ENCODE assay signal across 1 cellular context in the genomic region with DNA sequence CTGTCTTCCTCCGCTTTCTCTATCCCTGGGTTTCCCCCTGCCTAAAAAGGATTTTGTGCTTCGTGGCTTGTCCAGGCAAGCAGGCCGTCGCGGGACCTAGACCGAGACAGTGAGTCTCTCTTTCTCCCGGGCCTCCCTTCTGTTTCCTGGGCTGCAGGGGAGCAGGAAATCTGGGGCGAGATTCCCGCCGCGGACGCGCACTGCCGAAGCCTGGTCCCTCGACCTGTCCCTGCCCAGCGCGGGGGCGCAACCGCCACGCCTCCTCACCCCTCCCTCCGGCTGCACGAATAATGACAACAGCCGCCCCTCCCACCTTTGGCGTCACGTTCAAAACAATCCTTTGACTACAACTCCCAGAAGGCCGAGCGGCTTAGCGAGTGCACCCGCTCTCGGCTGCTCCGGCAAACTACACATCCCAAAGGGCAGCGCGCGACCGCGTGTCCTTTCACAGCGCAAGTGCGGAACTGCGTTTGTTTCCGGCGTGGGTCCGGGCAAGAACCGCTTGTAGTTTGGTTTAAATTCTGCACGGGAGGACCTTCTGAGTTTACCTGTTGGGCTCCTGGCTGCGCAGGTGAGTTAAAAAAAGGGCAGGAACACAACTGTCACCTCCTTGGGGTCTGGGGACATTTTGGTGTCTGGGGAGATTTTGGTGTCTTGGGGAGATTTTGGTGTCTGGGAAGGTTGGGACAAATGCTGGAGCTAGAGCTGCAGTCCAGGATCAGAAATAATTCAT.
TF ChIP-seq lines count a peak whose summit lies in the region.

A gene (plus strand): TSS at position 473 of the 733 bp plus-strand sequence. CDS start 1,715 bp downstream, outside the sequence.

TF ChIP-seq in K562, 482 proteins besides CTCF, POLR2A, EP300 and RAD21 (continued from another document and continues in another):
- TF ChIP-seq, protein P1, sequence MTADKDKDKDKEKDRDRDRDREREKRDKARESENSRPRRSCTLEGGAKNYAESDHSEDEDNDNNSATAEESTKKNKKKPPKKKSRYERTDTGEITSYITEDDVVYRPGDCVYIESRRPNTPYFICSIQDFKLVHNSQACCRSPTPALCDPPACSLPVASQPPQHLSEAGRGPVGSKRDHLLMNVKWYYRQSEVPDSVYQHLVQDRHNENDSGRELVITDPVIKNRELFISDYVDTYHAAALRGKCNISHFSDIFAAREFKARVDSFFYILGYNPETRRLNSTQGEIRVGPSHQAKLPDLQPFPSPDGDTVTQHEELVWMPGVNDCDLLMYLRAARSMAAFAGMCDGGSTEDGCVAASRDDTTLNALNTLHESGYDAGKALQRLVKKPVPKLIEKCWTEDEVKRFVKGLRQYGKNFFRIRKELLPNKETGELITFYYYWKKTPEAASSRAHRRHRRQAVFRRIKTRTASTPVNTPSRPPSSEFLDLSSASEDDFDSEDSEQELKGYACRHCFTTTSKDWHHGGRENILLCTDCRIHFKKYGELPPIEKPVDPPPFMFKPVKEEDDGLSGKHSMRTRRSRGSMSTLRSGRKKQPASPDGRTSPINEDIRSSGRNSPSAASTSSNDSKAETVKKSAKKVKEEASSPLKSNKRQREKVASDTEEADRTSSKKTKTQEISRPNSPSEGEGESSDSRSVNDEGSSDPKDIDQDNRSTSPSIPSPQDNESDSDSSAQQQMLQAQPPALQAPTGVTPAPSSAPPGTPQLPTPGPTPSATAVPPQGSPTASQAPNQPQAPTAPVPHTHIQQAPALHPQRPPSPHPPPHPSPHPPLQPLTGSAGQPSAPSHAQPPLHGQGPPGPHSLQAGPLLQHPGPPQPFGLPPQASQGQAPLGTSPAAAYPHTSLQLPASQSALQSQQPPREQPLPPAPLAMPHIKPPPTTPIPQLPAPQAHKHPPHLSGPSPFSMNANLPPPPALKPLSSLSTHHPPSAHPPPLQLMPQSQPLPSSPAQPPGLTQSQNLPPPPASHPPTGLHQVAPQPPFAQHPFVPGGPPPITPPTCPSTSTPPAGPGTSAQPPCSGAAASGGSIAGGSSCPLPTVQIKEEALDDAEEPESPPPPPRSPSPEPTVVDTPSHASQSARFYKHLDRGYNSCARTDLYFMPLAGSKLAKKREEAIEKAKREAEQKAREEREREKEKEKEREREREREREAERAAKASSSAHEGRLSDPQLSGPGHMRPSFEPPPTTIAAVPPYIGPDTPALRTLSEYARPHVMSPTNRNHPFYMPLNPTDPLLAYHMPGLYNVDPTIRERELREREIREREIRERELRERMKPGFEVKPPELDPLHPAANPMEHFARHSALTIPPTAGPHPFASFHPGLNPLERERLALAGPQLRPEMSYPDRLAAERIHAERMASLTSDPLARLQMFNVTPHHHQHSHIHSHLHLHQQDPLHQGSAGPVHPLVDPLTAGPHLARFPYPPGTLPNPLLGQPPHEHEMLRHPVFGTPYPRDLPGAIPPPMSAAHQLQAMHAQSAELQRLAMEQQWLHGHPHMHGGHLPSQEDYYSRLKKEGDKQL (CRISPR knock-in tag; IDR thresholded peaks at IDR 0.05; ENCODE audit: borderline replicate concordance) = no peak
- TF ChIP-seq, protein P2, sequence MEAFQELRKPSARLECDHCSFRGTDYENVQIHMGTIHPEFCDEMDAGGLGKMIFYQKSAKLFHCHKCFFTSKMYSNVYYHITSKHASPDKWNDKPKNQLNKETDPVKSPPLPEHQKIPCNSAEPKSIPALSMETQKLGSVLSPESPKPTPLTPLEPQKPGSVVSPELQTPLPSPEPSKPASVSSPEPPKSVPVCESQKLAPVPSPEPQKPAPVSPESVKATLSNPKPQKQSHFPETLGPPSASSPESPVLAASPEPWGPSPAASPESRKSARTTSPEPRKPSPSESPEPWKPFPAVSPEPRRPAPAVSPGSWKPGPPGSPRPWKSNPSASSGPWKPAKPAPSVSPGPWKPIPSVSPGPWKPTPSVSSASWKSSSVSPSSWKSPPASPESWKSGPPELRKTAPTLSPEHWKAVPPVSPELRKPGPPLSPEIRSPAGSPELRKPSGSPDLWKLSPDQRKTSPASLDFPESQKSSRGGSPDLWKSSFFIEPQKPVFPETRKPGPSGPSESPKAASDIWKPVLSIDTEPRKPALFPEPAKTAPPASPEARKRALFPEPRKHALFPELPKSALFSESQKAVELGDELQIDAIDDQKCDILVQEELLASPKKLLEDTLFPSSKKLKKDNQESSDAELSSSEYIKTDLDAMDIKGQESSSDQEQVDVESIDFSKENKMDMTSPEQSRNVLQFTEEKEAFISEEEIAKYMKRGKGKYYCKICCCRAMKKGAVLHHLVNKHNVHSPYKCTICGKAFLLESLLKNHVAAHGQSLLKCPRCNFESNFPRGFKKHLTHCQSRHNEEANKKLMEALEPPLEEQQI (IDR thresholded peaks at IDR 0.05) = no peak
- TF ChIP-seq ZC3H11A (IDR thresholded peaks at IDR 0.05; ENCODE audit: low read depth, low read length) (no peak), SRSF3 (IDR thresholded peaks at IDR 0.05; ENCODE audit: insufficient read depth, low read length) (no peak), TOE1 (IDR thresholded peaks at IDR 0.05; ENCODE audit: borderline replicate concordance) (no peak), TOE1 (CRISPR knock-in tag; IDR thresholded peaks at IDR 0.05; ENCODE audit: borderline replicate concordance, low read depth) (no peak), HDAC6 (IDR thresholded peaks at IDR 0.05; ENCODE audit: low read depth, low read length) (no peak), TFAM (CRISPR knock-in tag; conservative IDR thresholded peaks at IDR 0.05) (no peak), ZNF584 (CRISPR knock-in tag; IDR thresholded peaks at IDR 0.05; ENCODE audit: low read depth) (no peak), KDM4B (IDR thresholded peaks at IDR 0.05; ENCODE audit: borderline replicate concordance in 2 of 2, low read depth in 1 of 2) (peak in 1 of 2 experiments; percentile 84; a peak in 1 of 4 replicates), PHF20 (IDR thresholded peaks at IDR 0.05; ENCODE audit: partially characterized antibody) (peak; percentile 71), TEAD4 (IDR thresholded peaks at IDR 0.05; ENCODE audit: low read length) (no peak; the same call in none of the 2 replicates), TEAD4 (CRISPR knock-in tag; IDR thresholded peaks at IDR 0.05; ENCODE audit: borderline replicate concordance) (no peak), JUND (IDR thresholded peaks at IDR 0.05; ENCODE audit: borderline replicate concordance, low read depth, low read length) (peak; percentile 80), JUND (tag; IDR thresholded peaks at IDR 0.05; ENCODE audit: borderline replicate concordance, low read depth, low read length) (peak; percentile 77; the same call in 1 of the 3 replicates), ZNF121 (CRISPR knock-in tag; conservative IDR thresholded peaks at IDR 0.05) (no peak), SIN3A (IDR thresholded peaks at IDR 0.05; ENCODE audit: borderline replicate concordance in 2 of 2, control insufficient read depth in 1 of 2, low read depth in 2 of 2, low read length in 2 of 2) (peak; percentile 86 to 94; a peak in 3 of 4 replicates), MTA3 (IDR thresholded peaks at IDR 0.05; ENCODE audit: borderline replicate concordance) (no peak), SAP30 (IDR thresholded peaks at IDR 0.05; ENCODE audit: borderline replicate concordance, insufficient read depth, low read depth, low read length, poor library complexity, severe bottlenecking) (peak; percentile 88), ZNF184 (CRISPR knock-in tag; IDR thresholded peaks at IDR 0.05) (no peak), RHOXF2B (CRISPR knock-in tag; conservative IDR thresholded peaks at IDR 0.05) (no peak), GTF2F1 (IDR thresholded peaks at IDR 0.05; ENCODE audit: low read depth, low read length) (no peak), POLR2G (IDR thresholded peaks at IDR 0.05; ENCODE audit: low read depth, low read length) (peak; percentile 86), ZNF707 (CRISPR knock-in tag; conservative IDR thresholded peaks at IDR 0.05) (no peak), EZH2 (IDR thresholded peaks at IDR 0.05; ENCODE audit: borderline replicate concordance, low read depth, low read length) (no peak), TAF1 (IDR thresholded peaks at IDR 0.05; ENCODE audit: control insufficient read depth, extremely low read depth, insufficient read depth, low read length, severe bottlenecking) (peak; percentile 3)
- TF ChIP-seq, protein P3, sequence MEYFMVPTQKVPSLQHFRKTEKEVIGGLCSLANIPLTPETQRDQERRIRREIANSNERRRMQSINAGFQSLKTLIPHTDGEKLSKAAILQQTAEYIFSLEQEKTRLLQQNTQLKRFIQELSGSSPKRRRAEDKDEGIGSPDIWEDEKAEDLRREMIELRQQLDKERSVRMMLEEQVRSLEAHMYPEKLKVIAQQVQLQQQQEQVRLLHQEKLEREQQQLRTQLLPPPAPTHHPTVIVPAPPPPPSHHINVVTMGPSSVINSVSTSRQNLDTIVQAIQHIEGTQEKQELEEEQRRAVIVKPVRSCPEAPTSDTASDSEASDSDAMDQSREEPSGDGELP (CRISPR knock-in tag; IDR thresholded peaks at IDR 0.05; ENCODE audit: borderline replicate concordance) = peak; percentile 89; the same call in 1 of the 2 replicates
- TF ChIP-seq, protein P4, sequence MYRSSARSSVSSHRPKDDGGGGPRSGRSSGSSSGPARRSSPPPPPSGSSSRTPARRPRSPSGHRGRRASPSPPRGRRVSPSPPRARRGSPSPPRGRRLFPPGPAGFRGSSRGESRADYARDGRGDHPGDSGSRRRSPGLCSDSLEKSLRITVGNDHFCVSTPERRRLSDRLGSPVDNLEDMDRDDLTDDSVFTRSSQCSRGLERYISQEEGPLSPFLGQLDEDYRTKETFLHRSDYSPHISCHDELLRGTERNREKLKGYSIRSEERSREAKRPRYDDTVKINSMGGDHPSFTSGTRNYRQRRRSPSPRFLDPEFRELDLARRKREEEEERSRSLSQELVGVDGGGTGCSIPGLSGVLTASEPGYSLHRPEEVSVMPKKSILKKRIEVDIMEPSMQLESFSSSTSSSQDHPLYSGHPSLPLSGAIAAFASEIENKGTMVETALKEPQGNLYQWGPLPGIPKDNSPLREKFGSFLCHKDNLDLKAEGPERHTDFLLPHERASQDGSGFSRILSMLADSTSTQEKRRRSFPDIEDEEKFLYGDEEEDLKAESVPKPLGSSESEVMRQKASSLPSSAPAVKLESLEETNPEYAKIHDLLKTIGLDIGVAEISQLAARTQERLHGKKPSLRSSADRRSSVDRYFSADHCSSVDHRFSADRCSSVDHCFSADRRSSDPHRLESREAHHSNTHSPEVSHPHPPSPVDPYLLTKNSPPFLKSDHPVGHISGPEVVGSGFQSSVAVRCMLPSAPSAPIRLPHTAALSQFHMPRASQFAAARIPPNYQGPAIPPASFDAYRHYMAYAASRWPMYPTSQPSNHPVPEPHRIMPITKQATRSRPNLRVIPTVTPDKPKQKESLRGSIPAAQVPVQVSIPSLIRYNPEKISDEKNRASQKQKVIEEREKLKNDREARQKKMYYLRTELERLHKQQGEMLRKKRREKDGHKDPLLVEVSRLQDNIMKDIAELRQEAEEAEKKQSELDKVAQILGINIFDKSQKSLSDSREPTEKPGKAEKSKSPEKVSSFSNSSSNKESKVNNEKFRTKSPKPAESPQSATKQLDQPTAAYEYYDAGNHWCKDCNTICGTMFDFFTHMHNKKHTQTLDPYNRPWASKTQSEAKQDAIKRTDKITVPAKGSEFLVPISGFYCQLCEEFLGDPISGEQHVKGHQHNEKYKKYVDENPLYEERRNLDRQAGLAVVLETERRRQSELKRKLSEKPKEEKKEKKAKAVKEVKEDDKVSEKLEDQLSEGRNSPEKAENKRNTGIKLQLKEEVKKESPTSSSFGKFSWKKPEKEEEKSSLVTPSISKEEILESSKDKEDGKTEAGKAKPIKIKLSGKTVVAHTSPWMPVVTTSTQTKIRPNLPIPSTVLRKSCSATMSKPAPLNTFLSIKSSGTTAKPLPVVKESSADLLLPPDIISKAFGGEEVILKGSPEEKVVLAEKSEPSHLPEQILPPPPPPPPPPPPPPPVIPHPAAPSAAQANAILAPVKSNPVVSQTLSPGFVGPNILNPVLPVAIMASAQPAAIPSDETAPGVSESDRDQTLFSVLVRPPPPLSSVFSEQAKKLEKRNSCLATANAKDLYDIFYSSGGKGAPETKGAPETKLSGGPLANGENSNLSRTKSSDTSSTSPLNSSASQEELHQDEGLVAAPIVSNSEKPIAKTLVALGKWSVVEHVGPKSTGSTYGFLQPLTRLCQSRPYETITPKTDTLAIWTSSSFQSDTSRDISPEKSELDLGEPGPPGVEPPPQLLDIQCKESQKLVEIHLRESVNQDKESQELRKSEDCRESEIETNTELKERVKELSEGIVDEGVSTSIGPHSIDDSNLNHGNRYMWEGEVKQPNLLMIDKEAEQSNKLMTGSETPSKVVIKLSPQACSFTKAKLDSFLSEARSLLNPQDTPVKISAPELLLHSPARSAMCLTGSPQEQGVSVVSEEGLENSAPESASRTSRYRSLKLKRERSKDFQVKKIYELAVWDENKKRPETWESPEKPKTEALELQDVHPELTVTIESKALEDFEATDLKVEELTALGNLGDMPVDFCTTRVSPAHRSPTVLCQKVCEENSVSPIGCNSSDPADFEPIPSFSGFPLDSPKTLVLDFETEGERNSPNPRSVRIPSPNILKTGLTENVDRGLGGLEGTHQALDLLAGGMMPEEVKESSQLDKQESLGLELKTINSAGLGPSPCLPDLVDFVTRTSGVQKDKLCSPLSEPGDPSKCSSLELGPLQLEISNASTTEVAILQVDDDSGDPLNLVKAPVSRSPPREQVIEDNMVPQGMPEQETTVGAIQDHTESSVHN (IDR thresholded peaks at IDR 0.05; ENCODE audit: borderline replicate concordance in 1 of 2, low read depth in 1 of 2) = no peak
- TF ChIP-seq, protein P5, sequence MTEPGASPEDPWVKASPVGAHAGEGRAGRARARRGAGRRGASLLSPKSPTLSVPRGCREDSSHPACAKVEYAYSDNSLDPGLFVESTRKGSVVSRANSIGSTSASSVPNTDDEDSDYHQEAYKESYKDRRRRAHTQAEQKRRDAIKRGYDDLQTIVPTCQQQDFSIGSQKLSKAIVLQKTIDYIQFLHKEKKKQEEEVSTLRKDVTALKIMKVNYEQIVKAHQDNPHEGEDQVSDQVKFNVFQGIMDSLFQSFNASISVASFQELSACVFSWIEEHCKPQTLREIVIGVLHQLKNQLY (CRISPR knock-in tag; conservative IDR thresholded peaks at IDR 0.05) = no peak
- TF ChIP-seq, protein P6, sequence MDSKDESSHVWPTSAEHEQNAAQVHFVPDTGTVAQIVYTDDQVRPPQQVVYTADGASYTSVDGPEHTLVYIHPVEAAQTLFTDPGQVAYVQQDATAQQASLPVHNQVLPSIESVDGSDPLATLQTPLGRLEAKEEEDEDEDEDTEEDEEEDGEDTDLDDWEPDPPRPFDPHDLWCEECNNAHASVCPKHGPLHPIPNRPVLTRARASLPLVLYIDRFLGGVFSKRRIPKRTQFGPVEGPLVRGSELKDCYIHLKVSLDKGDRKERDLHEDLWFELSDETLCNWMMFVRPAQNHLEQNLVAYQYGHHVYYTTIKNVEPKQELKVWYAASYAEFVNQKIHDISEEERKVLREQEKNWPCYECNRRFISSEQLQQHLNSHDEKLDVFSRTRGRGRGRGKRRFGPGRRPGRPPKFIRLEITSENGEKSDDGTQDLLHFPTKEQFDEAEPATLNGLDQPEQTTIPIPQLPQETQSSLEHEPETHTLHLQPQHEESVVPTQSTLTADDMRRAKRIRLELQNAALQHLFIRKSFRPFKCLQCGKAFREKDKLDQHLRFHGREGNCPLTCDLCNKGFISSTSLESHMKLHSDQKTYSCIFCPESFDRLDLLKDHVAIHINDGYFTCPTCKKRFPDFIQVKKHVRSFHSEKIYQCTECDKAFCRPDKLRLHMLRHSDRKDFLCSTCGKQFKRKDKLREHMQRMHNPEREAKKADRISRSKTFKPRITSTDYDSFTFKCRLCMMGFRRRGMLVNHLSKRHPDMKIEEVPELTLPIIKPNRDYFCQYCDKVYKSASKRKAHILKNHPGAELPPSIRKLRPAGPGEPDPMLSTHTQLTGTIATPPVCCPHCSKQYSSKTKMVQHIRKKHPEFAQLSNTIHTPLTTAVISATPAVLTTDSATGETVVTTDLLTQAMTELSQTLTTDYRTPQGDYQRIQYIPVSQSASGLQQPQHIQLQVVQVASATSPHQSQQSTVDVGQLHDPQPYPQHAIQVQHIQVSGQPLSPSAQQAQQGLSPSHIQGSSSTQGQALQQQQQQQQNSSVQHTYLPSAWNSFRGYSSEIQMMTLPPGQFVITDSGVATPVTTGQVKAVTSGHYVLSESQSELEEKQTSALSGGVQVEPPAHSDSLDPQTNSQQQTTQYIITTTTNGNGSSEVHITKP (IDR thresholded peaks at IDR 0.05; ENCODE audit: partially characterized antibody) = peak; percentile 86
